In the genomic region with DNA sequence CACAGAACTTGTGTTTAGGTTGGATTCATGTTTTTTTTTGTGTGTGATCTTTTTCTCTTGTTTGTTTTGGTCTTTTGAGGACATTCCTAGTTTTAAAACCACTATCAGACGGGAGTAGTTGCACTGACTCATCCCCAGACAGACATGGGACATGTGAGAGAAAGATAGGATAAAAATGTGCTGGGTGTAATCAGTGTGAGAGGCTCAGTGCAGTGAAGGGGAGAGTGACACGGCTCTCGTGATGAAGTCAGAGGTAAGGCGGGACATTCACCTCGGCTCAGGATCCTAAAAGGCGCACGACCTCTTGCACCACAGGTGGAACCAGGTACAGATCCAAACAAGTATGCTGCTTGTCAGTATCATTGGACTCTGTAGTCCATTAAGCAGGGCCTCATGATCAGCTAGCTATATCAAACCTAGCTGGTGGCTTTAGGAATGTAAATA, we compare ENCODE assay signal across 13 cellular contexts. TPM values are rescaled to one million over a fixed set of nuclear protein-coding genes. Genes with fewer than 3 reads are reported as not detected.
DNase-seq lines count a peak whose midpoint lies in the region; ATAC-seq and TF ChIP-seq lines count a peak whose summit lies in the region.
"Had no signal": no experiment of that assay in that cellular context is flagged by ENCODE, and none has a peak within 500 bp of the region (broad histone marks: within the 10 kb centered on the region; RNA-seq: fewer than 3 reads in every experiment).

No MANE protein-coding gene starts in this region.

- H3K36me3 ChIP-seq in GM23338 (ENCODE audit: insufficient read depth) (no peaks in the 10 kb centered on the region), ascending aorta (peaks cover 6 to 7% of the 10 kb centered on the region in 2 donors), hepatocyte (replicated peaks; ENCODE audit: insufficient read depth, low read depth) (no peaks in the 10 kb centered on the region)

- H3K27ac ChIP-seq in GM23338 (ENCODE audit: low read depth): no peak overlapping the region
- peak overlapping the region; percentile 40 to 67 for H3K27ac ChIP-seq in ascending aorta
- peak overlapping the region; percentile 66 for H3K27ac ChIP-seq in hepatocyte

- H3K27me3 ChIP-seq in GM23338 (ENCODE audit: insufficient read depth) (no peaks in the 10 kb centered on the region), ascending aorta (no peaks in the 10 kb centered on the region), hepatocyte (no peaks in the 10 kb centered on the region)

- H3K9me2 ChIP-seq in GM23338 (ENCODE audit: insufficient read depth) (no peaks in the 10 kb centered on the region), hepatocyte (replicated peaks; ENCODE audit: insufficient read depth) (no peaks in the 10 kb centered on the region)

- intact Hi-C loops in ascending aorta (cut with DNase I) (no loop called here), left colon (cut with DNase I, micrococcal nuclease) (no loop called here)

- H3K4me3 ChIP-seq in GM23338 (no peak overlapping the region), ascending aorta (no peak overlapping the region), hepatocyte (no peak overlapping the region)

- H3K4me2 ChIP-seq in GM23338: no peak overlapping the region
- peak overlapping the region; percentile 19 for H3K4me2 ChIP-seq in hepatocyte

- TF ChIP-seq CTCF in GM23338 (conservative IDR thresholded peaks at IDR 0.05; ENCODE audit: low read depth in 2 of 2) (no peak), ascending aorta (IDR thresholded peaks at IDR 0.05) (no peak), hepatocyte (IDR thresholded peaks at IDR 0.05; ENCODE audit: poor library complexity) (no peak)

- DNase-seq in GM23338 (ENCODE audit: low spot score) (no peak), ascending aorta (ENCODE audit: low spot score in 2 of 2) (no peak), hepatocyte (ENCODE audit: low spot score) (peak; percentile 59), Ammon's horn (ENCODE audit: low spot score) (no peak), left colon (no peak)
- no peak for DNase-seq in stimulated activated effector memory CD8-positive, alpha-beta T cell treated with anti-CD3 and anti-CD28 coated beads, Interleukin-12 subunit alpha, Interleukin-12 subunit beta, amount 100 ng/mL, for 72 hours (ENCODE audit: low spot score in 2 of 2)
- no peak for DNase-seq in activated naive CD4-positive, alpha-beta T cell (lab: John Stamatoyannopoulos, UW)
- DNase-seq: activated CD4-positive, alpha-beta T cell treated with anti-CD3 and anti-CD28 coated beads, Interleukin-2, amount 50 U/mL, for 1 hour; activated naive CD4-positive, alpha-beta T cell treated with anti-CD3 and anti-CD28 coated beads for 36 hours; DMS79; NCI-H1694; small intestine had no signal

- no peaks in the 10 kb centered on the region for H3F3A ChIP-seq in GM23338 (replicated peaks; ENCODE audit: low read depth)

- peaks cover 7% of the 10 kb centered on the region for H3K27me3 Mint-ChIP-seq in GM23338 (ENCODE audit: insufficient read depth, low read depth, poor library complexity)

- H3K9me3 ChIP-seq in ascending aorta: no peaks in the 10 kb centered on the region
- no peaks in the 10 kb centered on the region for H3K9me3 ChIP-seq in hepatocyte (ENCODE audit: low read depth)

- no peak for ATAC-seq in GM23338
- no peak for ATAC-seq in stimulated activated effector memory CD8-positive, alpha-beta T cell treated with anti-CD3 and anti-CD28 coated beads, Interleukin-12 subunit alpha, Interleukin-12 subunit beta, amount 100 ng/mL, for 72 hours
- no peak for ATAC-seq in GM19324 (IDR thresholded peaks at IDR 0.05; ENCODE audit: low FRiP score, unreplicated experiment)
- no peak for ATAC-seq in left colon

- H4K20me1 ChIP-seq in GM23338 (replicated peaks; ENCODE audit: insufficient read depth) (no peaks in the 10 kb centered on the region; the same call in 1 of the 2 replicates), hepatocyte (ENCODE audit: insufficient read depth, poor library complexity, severe bottlenecking) (peaks cover 75% of the 10 kb centered on the region)

- peaks cover 4% of the 10 kb centered on the region; the same call in 1 of the 3 replicates for H3K36me3 Mint-ChIP-seq in GM23338 (ENCODE audit: low read depth)
- H3K36me3 Mint-ChIP-seq in stimulated activated effector memory CD8-positive, alpha-beta T cell treated with anti-CD3 and anti-CD28 coated beads, Interleukin-12 subunit alpha, Interleukin-12 subunit beta, amount 100 ng/mL, for 72 hours: peaks cover 23% of the 10 kb centered on the region

- no peak overlapping the region for H3K4me3 Mint-ChIP-seq in GM23338
- H3K4me3 Mint-ChIP-seq in stimulated activated effector memory CD8-positive, alpha-beta T cell treated with anti-CD3 and anti-CD28 coated beads, Interleukin-12 subunit alpha, Interleukin-12 subunit beta, amount 100 ng/mL, for 72 hours: no peak overlapping the region
- H3K4me3 Mint-ChIP-seq: activated naive CD4-positive, alpha-beta T cell treated with anti-CD3 and anti-CD28 coated beads for 36 hours had no signal

- no peak overlapping the region for H2AFZ ChIP-seq in GM23338
- H2AFZ ChIP-seq in hepatocyte: no peak overlapping the region

- peak overlapping the region; percentile 22; the same call in 1 of the 2 replicates for H3K27ac Mint-ChIP-seq in GM23338
- H3K27ac Mint-ChIP-seq in stimulated activated effector memory CD8-positive, alpha-beta T cell treated with anti-CD3 and anti-CD28 coated beads, Interleukin-12 subunit alpha, Interleukin-12 subunit beta, amount 100 ng/mL, for 72 hours: peak overlapping the region; percentile 35
- H3K27ac Mint-ChIP-seq: activated naive CD4-positive, alpha-beta T cell treated with anti-CD3 and anti-CD28 coated beads for 36 hours had no signal

- 63% methylated on average over 7 of the region's 7 CpGs for WGBS in hepatocyte (ENCODE audit: low lambda C conversion rate, missing lambda C conversion rate)

- H3K79me2 ChIP-seq in GM23338 (replicated peaks; ENCODE audit: insufficient read depth) (peaks cover 97% of the 10 kb centered on the region), hepatocyte (peaks cover 100% of the 10 kb centered on the region)

- H3K4me1 ChIP-seq in GM23338 (ENCODE audit: insufficient read depth): peaks cover 21% of the 10 kb centered on the region
- peaks cover 35 to 89% of the 10 kb centered on the region in 2 donors for H3K4me1 ChIP-seq in ascending aorta
- peaks cover 67% of the 10 kb centered on the region for H3K4me1 ChIP-seq in hepatocyte (ENCODE audit: insufficient read depth)

- peaks cover 40% of the 10 kb centered on the region for H3K4me1 Mint-ChIP-seq in GM23338
- peaks cover 85% of the 10 kb centered on the region for H3K4me1 Mint-ChIP-seq in stimulated activated effector memory CD8-positive, alpha-beta T cell treated with anti-CD3 and anti-CD28 coated beads, Interleukin-12 subunit alpha, Interleukin-12 subunit beta, amount 100 ng/mL, for 72 hours

- H3K9me3 Mint-ChIP-seq in GM23338: no peaks in the 10 kb centered on the region; the same call in 2 of the 3 replicates
- no peaks in the 10 kb centered on the region for H3K9me3 Mint-ChIP-seq in stimulated activated effector memory CD8-positive, alpha-beta T cell treated with anti-CD3 and anti-CD28 coated beads, Interleukin-12 subunit alpha, Interleukin-12 subunit beta, amount 100 ng/mL, for 72 hours
- H3K9me3 Mint-ChIP-seq: activated naive CD4-positive, alpha-beta T cell treated with anti-CD3 and anti-CD28 coated beads for 36 hours had no signal

TF ChIP-seq in GM23338, 12 proteins besides CTCF, POLR2A, EP300 and RAD21 (continues in another document):
- no peak for TF ChIP-seq JUNB (IDR thresholded peaks at IDR 0.05; ENCODE audit: unreplicated experiment)

RNA-seq across cellular contexts. Expression of gene FOXO3, which starts 17.9 kb away (rescaled TPM):
- total RNA-seq in GM23338 (2014; rRNA removed; shearing (Covaris generic)): 20.2 and 20.4 TPM in 2 replicates
- polyA plus RNA-seq in GM23338 (2016; fragmentation: Nextera tagmentation; extraction: Ambion mirVana) (9.1 and 9.8 TPM in 2 replicates), hepatocyte (44.6 and 50.1 TPM in 2 replicates)
- total RNA-seq in ascending aorta (91.5 TPM), hepatocyte (51.0 and 54.9 TPM in 2 replicates), left colon (10 to 100 TPM; 39.9 to 70.0 TPM)
